ENCODE assay signal across 15 cellular contexts in genomic region chr9:135036861-135037465, GRCh38. TPM values are rescaled to one million over a fixed set of nuclear protein-coding genes. Genes with fewer than 3 reads are reported as not detected.
"Had no signal": no experiment of that assay in that cellular context is flagged by ENCODE, and none has a peak within 500 bp of the region (broad histone marks: within the 10 kb centered on the region; RNA-seq: fewer than 3 reads in every experiment).

No MANE protein-coding gene starts in this region.

- H3K27ac ChIP-seq: cardiac muscle cell, esophagus squamous epithelium, hepatocyte, left ventricle myocardium inferior, thoracic aorta had no signal

- H3K4me1 ChIP-seq: esophagus squamous epithelium, left ventricle myocardium inferior had no signal

- H3K27ac Mint-ChIP-seq: activated CD4-positive, alpha-beta T cell treated with anti-CD3 and anti-CD28 coated beads for 36 hours; activated CD8-positive, alpha-beta T cell treated with anti-CD3 and anti-CD28 coated beads for 36 hours; activated naive CD4-positive, alpha-beta T cell treated with anti-CD3 and anti-CD28 coated beads, Interleukin-2, amount 10 ng/mL, durations not matched to agents 7 days and 5 days; memory B cell; natural killer cell; progenitor cell of endocrine pancreas; stimulated activated naive CD8-positive, alpha-beta T cell treated with anti-CD3 and anti-CD28 coated beads, Interleukin-15, Interleukin-2, amounts not matched to agents 100 ng/mL and 50 ng/mL, for 24 hours; T-helper 1 cell treated with Interleukin-12 subunit alpha and Interleukin-12 subunit beta and Interleukin-4 antibody, amounts not matched to agents 30 μg/mL and 1 μg/mL, for 36 hours had no signal

- H3K4me1 Mint-ChIP-seq: activated CD4-positive, alpha-beta T cell treated with anti-CD3 and anti-CD28 coated beads for 36 hours; activated naive CD4-positive, alpha-beta T cell treated with anti-CD3 and anti-CD28 coated beads, Interleukin-2, amount 10 ng/mL, durations not matched to agents 7 days and 5 days; memory B cell; natural killer cell had no signal

- H3K9me3 Mint-ChIP-seq: activated CD8-positive, alpha-beta T cell treated with anti-CD3 and anti-CD28 coated beads for 36 hours; activated naive CD4-positive, alpha-beta T cell treated with anti-CD3 and anti-CD28 coated beads, Interleukin-2, amount 10 ng/mL, durations not matched to agents 7 days and 5 days; memory B cell; natural killer cell; stimulated activated naive CD8-positive, alpha-beta T cell treated with anti-CD3 and anti-CD28 coated beads, Interleukin-15, Interleukin-2, amounts not matched to agents 100 ng/mL and 50 ng/mL, for 24 hours; T-helper 1 cell treated with Interleukin-12 subunit alpha and Interleukin-12 subunit beta and Interleukin-4 antibody, amounts not matched to agents 30 μg/mL and 1 μg/mL, for 36 hours had no signal

- H3K36me3 Mint-ChIP-seq: activated naive CD4-positive, alpha-beta T cell treated with anti-CD3 and anti-CD28 coated beads, Interleukin-2, amount 10 ng/mL, durations not matched to agents 7 days and 5 days; memory B cell; natural killer cell had no signal

- H3K4me3 ChIP-seq: cardiac muscle cell, esophagus squamous epithelium, hepatocyte, left ventricle myocardium inferior, smooth muscle cell, thoracic aorta had no signal

- H3K27me3 ChIP-seq: hepatocyte had no signal

- DNase-seq: activated CD4-positive, alpha-beta T cell treated with anti-CD3 and anti-CD28 coated beads for 36 hours; activated CD8-positive, alpha-beta T cell treated with anti-CD3 and anti-CD28 coated beads for 36 hours; activated naive CD4-positive, alpha-beta T cell treated with anti-CD3 and anti-CD28 coated beads, Interleukin-2, amount 10 ng/mL, durations not matched to agents 7 days and 5 days; esophagus squamous epithelium; left ventricle myocardium inferior; natural killer cell had no signal

- H3K9me3 ChIP-seq: esophagus squamous epithelium, left ventricle myocardium inferior, thoracic aorta had no signal

- H3K27me3 Mint-ChIP-seq: activated naive CD4-positive, alpha-beta T cell treated with anti-CD3 and anti-CD28 coated beads, Interleukin-2, amount 10 ng/mL, durations not matched to agents 7 days and 5 days; stimulated activated naive CD8-positive, alpha-beta T cell treated with anti-CD3 and anti-CD28 coated beads, Interleukin-15, Interleukin-2, amounts not matched to agents 100 ng/mL and 50 ng/mL, for 24 hours had no signal

- H3K4me3 Mint-ChIP-seq: activated CD4-positive, alpha-beta T cell treated with anti-CD3 and anti-CD28 coated beads for 36 hours; activated CD8-positive, alpha-beta T cell treated with anti-CD3 and anti-CD28 coated beads for 36 hours; activated naive CD4-positive, alpha-beta T cell treated with anti-CD3 and anti-CD28 coated beads, Interleukin-2, amount 10 ng/mL, durations not matched to agents 7 days and 5 days; memory B cell; natural killer cell; stimulated activated naive CD8-positive, alpha-beta T cell treated with anti-CD3 and anti-CD28 coated beads, Interleukin-15, Interleukin-2, amounts not matched to agents 100 ng/mL and 50 ng/mL, for 24 hours; T-helper 1 cell treated with Interleukin-12 subunit alpha and Interleukin-12 subunit beta and Interleukin-4 antibody, amounts not matched to agents 30 μg/mL and 1 μg/mL, for 36 hours had no signal

- ATAC-seq: activated CD4-positive, alpha-beta T cell treated with anti-CD3 and anti-CD28 coated beads for 36 hours; activated CD8-positive, alpha-beta T cell treated with anti-CD3 and anti-CD28 coated beads for 36 hours; natural killer cell; right cardiac atrium had no signal

- H3K36me3 ChIP-seq: cardiac muscle cell, esophagus squamous epithelium, left ventricle myocardium inferior, thoracic aorta had no signal

RNA-seq across cellular contexts. Expression of gene OLFM1, which starts 50.5 kb away (rescaled TPM):
- total RNA-seq: activated CD4-positive, alpha-beta T cell treated with anti-CD3 and anti-CD28 coated beads for 36 hours; activated CD8-positive, alpha-beta T cell treated with anti-CD3 and anti-CD28 coated beads for 36 hours had no signal
